30 cellular contexts compared by ENCODE assay signal in genomic region chr7:40541336-40541735, GRCh38.
DNase-seq lines count a peak whose midpoint lies in the region; ATAC-seq and TF ChIP-seq lines count a peak whose summit lies in the region.
"Had no signal": no experiment of that assay in that cellular context is flagged by ENCODE, and none has a peak within 500 bp of the region (broad histone marks: within the 10 kb centered on the region; RNA-seq: fewer than 3 reads in every experiment).

No MANE protein-coding gene starts in this region.

- no peaks in the 10 kb centered on the region for H3K27me3 Mint-ChIP-seq in activated CD8-positive, alpha-beta T cell treated with anti-CD3 and anti-CD28 coated beads for 36 hours
- H3K27me3 Mint-ChIP-seq: activated naive CD8-positive, alpha-beta T cell treated with anti-CD3 and anti-CD28 coated beads, Interleukin-2, amount 10 ng/mL, durations not matched to agents 7 days and 5 days; type B pancreatic cell had no signal

- DNase-seq in AG20443 (ENCODE audit: low spot score) (peak; percentile 40), LHCN-M2 (ENCODE audit: low read depth) (peak; percentile 42), cardiac fibroblast (ENCODE audit: low read depth in 2 of 2) (peak; percentile 49 to 68), iris pigment epithelial cell (ENCODE audit: low read depth) (peak; percentile 65), NCI-H1694 treated with DMSO at 0.1 percent for 48 hours (lab: John Stamatoyannopoulos, UW) (no peak)
- no peak for DNase-seq in activated T-cell treated with anti-CD3 and anti-CD28 coated beads, Interleukin-2, amount 50 U/mL, for 48 hours
- DNase-seq in activated CD8-positive, alpha-beta T cell treated with anti-CD3 and anti-CD28 coated beads for 36 hours: no peak
- DNase-seq: ACHN; activated CD4-positive, alpha-beta T cell treated with anti-CD3 and anti-CD28 coated beads for 1 hour; activated CD8-positive, alpha-beta T cell treated with anti-CD3 and anti-CD28 coated beads, Interleukin-2, amount 10 ng/mL, durations not matched to agents 7 days and 5 days; activated effector memory CD4-positive, alpha-beta T cell treated with Interleukin-2 at 50 U/mL for 16 hours; activated naive CD8-positive, alpha-beta T cell treated with anti-CD3 and anti-CD28 coated beads, Interleukin-2, amount 10 ng/mL, durations not matched to agents 7 days and 5 days; C1 segment of cervical spinal cord; Calu3; cerebellar nuclear complex; DMS79 treated with DMSO at 0.1 percent for 48 hours; effector CD8-positive, alpha-beta T cell; gastrocnemius medialis; mesenchymal stem cell; NCI-H1105; NCI-H2081; NCI-H748 treated with DMSO at 0.1 percent for 48 hours; right cardiac atrium; stimulated activated CD4-positive, alpha-beta T cell treated with anti-CD3 and anti-CD28 coated beads, Interleukin-4, amount 100 ng/mL, for 1 hour had no signal

- H3K27ac Mint-ChIP-seq in activated CD8-positive, alpha-beta T cell treated with anti-CD3 and anti-CD28 coated beads for 36 hours: no peak overlapping the region
- H3K27ac Mint-ChIP-seq: activated CD8-positive, alpha-beta T cell treated with anti-CD3 and anti-CD28 coated beads, Interleukin-2, amount 10 ng/mL, durations not matched to agents 7 days and 5 days; activated naive CD8-positive, alpha-beta T cell treated with anti-CD3 and anti-CD28 coated beads, Interleukin-2, amount 10 ng/mL, durations not matched to agents 7 days and 5 days; neural progenitor cell; T-helper 1 cell treated with Interleukin-12 subunit alpha and Interleukin-12 subunit beta and Interleukin-4 antibody, amounts not matched to agents 30 μg/mL and 1 μg/mL, for 36 hours; type B pancreatic cell had no signal

- intact Hi-C loops in activated CD8-positive, alpha-beta T cell treated with anti-CD3 and anti-CD28 coated beads for 36 hours (cut with micrococcal nuclease): no loop called here

- no peaks in the 10 kb centered on the region for H3K36me3 Mint-ChIP-seq in activated CD8-positive, alpha-beta T cell treated with anti-CD3 and anti-CD28 coated beads for 36 hours (ENCODE audit: low read depth)
- H3K36me3 Mint-ChIP-seq: activated naive CD8-positive, alpha-beta T cell treated with anti-CD3 and anti-CD28 coated beads, Interleukin-2, amount 10 ng/mL, durations not matched to agents 7 days and 5 days; neural progenitor cell; type B pancreatic cell had no signal

- no peaks in the 10 kb centered on the region for H3K9me3 Mint-ChIP-seq in activated CD8-positive, alpha-beta T cell treated with anti-CD3 and anti-CD28 coated beads for 36 hours
- H3K9me3 Mint-ChIP-seq: activated naive CD8-positive, alpha-beta T cell treated with anti-CD3 and anti-CD28 coated beads, Interleukin-2, amount 10 ng/mL, durations not matched to agents 7 days and 5 days; neural progenitor cell; T-helper 1 cell treated with Interleukin-12 subunit alpha and Interleukin-12 subunit beta and Interleukin-4 antibody, amounts not matched to agents 30 μg/mL and 1 μg/mL, for 36 hours; type B pancreatic cell had no signal

- no peak for TF ChIP-seq CTCF in cardiac fibroblast (IDR thresholded peaks at IDR 0.05; ENCODE audit: low read depth, low read length)
- no peak for TF ChIP-seq CTCF in activated CD8-positive, alpha-beta T cell treated with anti-CD3 and anti-CD28 coated beads for 36 hours (IDR thresholded peaks at IDR 0.05)

- POLR2A ChIA-PET in activated CD8-positive, alpha-beta T cell treated with anti-CD3 and anti-CD28 coated beads for 36 hours (lab: Charles Lee): no interaction called here

- H3K4me3 ChIP-seq in cardiac fibroblast (replicated peaks in 1 of 2; ENCODE audit: low read depth in 2 of 2, low read length in 2 of 2): no peak overlapping the region
- H3K4me3 ChIP-seq: gastrocnemius medialis, hepatocyte, neural progenitor cell had no signal

- H3K4me1 Mint-ChIP-seq in activated CD8-positive, alpha-beta T cell treated with anti-CD3 and anti-CD28 coated beads for 36 hours (ENCODE audit: low read depth): no peaks in the 10 kb centered on the region
- H3K4me1 Mint-ChIP-seq: activated naive CD8-positive, alpha-beta T cell treated with anti-CD3 and anti-CD28 coated beads, Interleukin-2, amount 10 ng/mL, durations not matched to agents 7 days and 5 days had no signal

- CTCF ChIA-PET in activated CD8-positive, alpha-beta T cell treated with anti-CD3 and anti-CD28 coated beads for 36 hours (lab: Charles Lee): no interaction called here

- H3K4me3 Mint-ChIP-seq in activated CD8-positive, alpha-beta T cell treated with anti-CD3 and anti-CD28 coated beads for 36 hours: no peak overlapping the region
- H3K4me3 Mint-ChIP-seq: activated CD8-positive, alpha-beta T cell treated with anti-CD3 and anti-CD28 coated beads, Interleukin-2, amount 10 ng/mL, durations not matched to agents 7 days and 5 days; activated naive CD8-positive, alpha-beta T cell treated with anti-CD3 and anti-CD28 coated beads, Interleukin-2, amount 10 ng/mL, durations not matched to agents 7 days and 5 days; neural progenitor cell; T-helper 1 cell treated with Interleukin-12 subunit alpha and Interleukin-12 subunit beta and Interleukin-4 antibody, amounts not matched to agents 30 μg/mL and 1 μg/mL, for 36 hours; type B pancreatic cell had no signal

- ATAC-seq in activated CD8-positive, alpha-beta T cell treated with anti-CD3 and anti-CD28 coated beads for 36 hours: no peak
- ATAC-seq in GM21360 (IDR thresholded peaks at IDR 0.05; ENCODE audit: unreplicated experiment): no peak
- ATAC-seq: activated CD8-positive, alpha-beta T cell treated with anti-CD3 and anti-CD28 coated beads, Interleukin-2, amount 10 ng/mL, durations not matched to agents 7 days and 5 days; gastrocnemius medialis; HepG2; right cardiac atrium had no signal

Comparison
In these comparisons a context has a peak if more than half of its experiments do, and no peak if none do; other contexts are left out.
1. DNase-seq: peak in AG20443 (single experiment), LHCN-M2 (single experiment), cardiac fibroblast (2 of 2) and iris pigment epithelial cell (single experiment); none in activated T-cell treated with anti-CD3 and anti-CD28 coated beads, Interleukin-2, amount 50 U/mL, for 48 hours (0 of 2), activated CD8-positive, alpha-beta T cell treated with anti-CD3 and anti-CD28 coated beads for 36 hours (single experiment) and NCI-H1694 treated with DMSO at 0.1 percent for 48 hours (single experiment).